15 cellular contexts compared by ENCODE assay signal in genomic region chr4:173214661-173215060, GRCh38. TPM values are rescaled to one million over a fixed set of nuclear protein-coding genes. Genes with fewer than 3 reads are reported as not detected.
DNase-seq lines count a peak whose midpoint lies in the region; ATAC-seq and TF ChIP-seq lines count a peak whose summit lies in the region.
"Had no signal": no experiment of that assay in that cellular context is flagged by ENCODE, and none has a peak within 500 bp of the region (broad histone marks: within the 10 kb centered on the region; RNA-seq: fewer than 3 reads in every experiment).

No MANE protein-coding gene starts in this region.

- no peak for TF ChIP-seq CTCF in cardiac fibroblast (IDR thresholded peaks at IDR 0.05; ENCODE audit: low read depth, low read length)
- TF ChIP-seq CTCF in osteocyte (IDR thresholded peaks at IDR 0.05) = no peak

- H3K36me3 Mint-ChIP-seq in osteocyte (ENCODE audit: unreplicated experiment) = no peaks in the 10 kb centered on the region

- DNase-seq in Daoy (ENCODE audit: low read depth) = peak; percentile 64
- DNase-seq in NCI-H446 (lab: John Stamatoyannopoulos, UW) = peak; percentile 51 to 80
- DNase-seq in cardiac fibroblast (ENCODE audit: low read depth in 2 of 2) = peak; percentile 50 to 86
- no peak for DNase-seq in osteocyte (ENCODE audit: extremely low spot score, unreplicated experiment)
- DNase-seq in activated CD8-positive, alpha-beta memory T cell treated with anti-CD3 and anti-CD28 coated beads for 24 hours = no peak
- DNase-seq in stimulated activated CD4-positive, alpha-beta T cell treated with anti-CD3 and anti-CD28 coated beads, Interleukin-15, amount 100 ng/mL, for 24 hours = no peak
- DNase-seq in NCI-H146 (lab: John Stamatoyannopoulos, UW) = no peak
- DNase-seq: activated T-cell treated with anti-CD3 and anti-CD28 coated beads, Interleukin-2, amount 50 U/mL, for 72 hours; brain microvascular endothelial cell; NCI-H748 treated with DMSO at 0.1 percent for 48 hours; stimulated activated CD4-positive, alpha-beta T cell treated with anti-CD3 and anti-CD28 coated beads, Interleukin-4, amount 100 ng/mL, for 24 hours; stimulated activated naive CD4-positive, alpha-beta T cell treated with Interleukin-2 at 50 U/mL for 16 hours had no signal

- ATAC-seq in HG03108 (IDR thresholded peaks at IDR 0.05; ENCODE audit: unreplicated experiment) = no peak
- ATAC-seq: activated CD4-positive, CD25-positive, alpha-beta regulatory T cell treated with anti-CD3 and anti-CD28 coated beads, Interleukin-2, amount 50 U/mL, for 24 hours; activated T-cell treated with anti-CD3 and anti-CD28 coated beads, Interleukin-2, amount 50 U/mL, for 72 hours had no signal

- no peak overlapping the region for H3K4me3 ChIP-seq in cardiac fibroblast (replicated peaks in 1 of 2; ENCODE audit: low read depth in 2 of 2, low read length in 2 of 2)

- H3K27me3 Mint-ChIP-seq in osteocyte (ENCODE audit: unreplicated experiment) = no peaks in the 10 kb centered on the region

- no peak overlapping the region for H3K4me3 Mint-ChIP-seq in osteocyte (ENCODE audit: unreplicated experiment)
- H3K4me3 Mint-ChIP-seq: activated T-cell treated with anti-CD3 and anti-CD28 coated beads, Interleukin-2, amount 50 U/mL, for 72 hours; mesothelial cell of epicardium had no signal

- peak overlapping the region; percentile 5 for H3K27ac Mint-ChIP-seq in osteocyte (ENCODE audit: unreplicated experiment)
- H3K27ac Mint-ChIP-seq: activated T-cell treated with anti-CD3 and anti-CD28 coated beads, Interleukin-2, amount 50 U/mL, for 72 hours had no signal

- H3K4me1 Mint-ChIP-seq in osteocyte (ENCODE audit: unreplicated experiment) = peaks cover 66% of the 10 kb centered on the region

- H3K9me3 Mint-ChIP-seq in osteocyte (ENCODE audit: unreplicated experiment) = no peaks in the 10 kb centered on the region
- H3K9me3 Mint-ChIP-seq: activated T-cell treated with anti-CD3 and anti-CD28 coated beads, Interleukin-2, amount 50 U/mL, for 72 hours had no signal

RNA-seq across cellular contexts. Expression of gene GALNT7, which starts 46.0 kb away (rescaled TPM):
- total RNA-seq in Daoy (2014; rRNA removed; shearing (Covaris generic)) = 21.3 and 21.9 TPM in 2 replicates
- total RNA-seq in osteocyte = 35.0 and 38.5 TPM in 2 replicates

Comparison
In these comparisons a context has a peak if more than half of its experiments do, and no peak if none do; other contexts are left out.
1. DNase-seq: peak in Daoy (single experiment), NCI-H446 (2 of 2) and cardiac fibroblast (2 of 2); none in osteocyte (single experiment), activated CD8-positive, alpha-beta memory T cell treated with anti-CD3 and anti-CD28 coated beads for 24 hours (single experiment), stimulated activated CD4-positive, alpha-beta T cell treated with anti-CD3 and anti-CD28 coated beads, Interleukin-15, amount 100 ng/mL, for 24 hours (single experiment) and NCI-H146 (single experiment).